Comparison of ENCODE assay signal across 12 cellular contexts in genomic region chr3:58206406-58207011, GRCh38. TPM values are rescaled to one million over a fixed set of nuclear protein-coding genes. Genes with fewer than 3 reads are reported as not detected.
A peak's percentile ranks its signal among the peaks of the same experiment; 100 is the strongest.
DNase-seq lines count a peak whose midpoint lies in the region; ATAC-seq and TF ChIP-seq lines count a peak whose summit lies in the region.
"Had no signal": no experiment of that assay in that cellular context is flagged by ENCODE, and none has a peak within 500 bp of the region (broad histone marks: within the 10 kb centered on the region; RNA-seq: fewer than 3 reads in every experiment).

No MANE protein-coding gene starts in this region.

- POLR2A ChIA-PET in activated B cell treated with CpG ODN at 0.5 μM for 24 hours (lab: Charles Lee): interaction anchor here (1.9 to 11.9 kb wide), 2 partner anchors 9 to 10 kb away, joined by 6 to 286 read pairs; no protein-coding TSS in a partner anchor

- peak; percentile 76 to 85 for ATAC-seq in natural killer cell treated with Interleukin-12 subunit alpha and Interleukin-12 subunit beta and Interleukin-15 and Interleukin-18, amount 100 ng/mL, for 72 hours
- ATAC-seq in natural killer cell (no peak), activated B cell treated with CpG ODN at 0.5 μM for 24 hours (ENCODE audit: low read depth) (no peak), left ventricle myocardium superior (no peak)
- ATAC-seq in stimulated activated naive CD8-positive, alpha-beta T cell treated with anti-CD3 and anti-CD28 coated beads, Interleukin-15, amount 100 ng/mL, for 72 hours: peak; percentile 97

- no peaks in the 10 kb centered on the region for H3K9me3 Mint-ChIP-seq in natural killer cell treated with Interleukin-12 subunit alpha and Interleukin-12 subunit beta and Interleukin-15 and Interleukin-18, amount 100 ng/mL, for 72 hours
- H3K9me3 Mint-ChIP-seq in natural killer cell (no peaks in the 10 kb centered on the region), activated B cell treated with CpG ODN at 0.5 μM for 24 hours (no peaks in the 10 kb centered on the region)
- H3K9me3 Mint-ChIP-seq in stimulated activated naive CD8-positive, alpha-beta T cell treated with anti-CD3 and anti-CD28 coated beads, Interleukin-15, amount 100 ng/mL, for 72 hours: peaks cover 0 to 4% of the 10 kb centered on the region in 2 donors

- no peaks in the 10 kb centered on the region for H3K36me3 ChIP-seq in esophagus squamous epithelium
- H3K36me3 ChIP-seq: colonic mucosa, right atrium auricular region had no signal

- H3K27me3 ChIP-seq in esophagus squamous epithelium: no peaks in the 10 kb centered on the region
- H3K27me3 ChIP-seq: colonic mucosa, right atrium auricular region had no signal

- no peaks in the 10 kb centered on the region for H3K9me3 ChIP-seq in esophagus squamous epithelium
- H3K9me3 ChIP-seq: colonic mucosa, right atrium auricular region had no signal

- H3K4me1 ChIP-seq in esophagus squamous epithelium: peaks cover 13 to 47% (median 16%) of the 10 kb centered on the region in 3 donors
- H3K4me1 ChIP-seq: colonic mucosa, right atrium auricular region had no signal

- 34 to 76% methylated on average over 3 to 5 of the region's 5 CpGs for WGBS in esophagus squamous epithelium, 2 donors

- CTCF ChIA-PET in activated B cell treated with CpG ODN at 0.5 μM for 24 hours (lab: Charles Lee): no interaction called here

- H3K27me3 Mint-ChIP-seq in natural killer cell treated with Interleukin-12 subunit alpha and Interleukin-12 subunit beta and Interleukin-15 and Interleukin-18, amount 100 ng/mL, for 72 hours: peaks cover 14 to 19% of the 10 kb centered on the region in 2 donors
- peaks cover 10 to 16% of the 10 kb centered on the region in 2 donors for H3K27me3 Mint-ChIP-seq in natural killer cell (ENCODE audit: low read depth in 2 of 2)
- no peaks in the 10 kb centered on the region for H3K27me3 Mint-ChIP-seq in activated B cell treated with CpG ODN at 0.5 μM for 24 hours
- peaks cover 35% of the 10 kb centered on the region for H3K27me3 Mint-ChIP-seq in stimulated activated naive CD8-positive, alpha-beta T cell treated with anti-CD3 and anti-CD28 coated beads, Interleukin-15, amount 100 ng/mL, for 72 hours

- H3K4me1 Mint-ChIP-seq in natural killer cell treated with Interleukin-12 subunit alpha and Interleukin-12 subunit beta and Interleukin-15 and Interleukin-18, amount 100 ng/mL, for 72 hours (ENCODE audit: low read depth in 2 of 2): peaks cover 0 to 3% of the 10 kb centered on the region in 2 donors
- H3K4me1 Mint-ChIP-seq in natural killer cell (peaks cover 0 to 3% of the 10 kb centered on the region in 2 donors), activated B cell treated with CpG ODN at 0.5 μM for 24 hours (peaks cover 42% of the 10 kb centered on the region)
- H3K4me1 Mint-ChIP-seq in stimulated activated naive CD8-positive, alpha-beta T cell treated with anti-CD3 and anti-CD28 coated beads, Interleukin-15, amount 100 ng/mL, for 72 hours: peaks cover 17% of the 10 kb centered on the region

- no peak overlapping the region for H3K4me3 Mint-ChIP-seq in natural killer cell treated with Interleukin-12 subunit alpha and Interleukin-12 subunit beta and Interleukin-15 and Interleukin-18, amount 100 ng/mL, for 72 hours
- H3K4me3 Mint-ChIP-seq in natural killer cell: no peak overlapping the region
- H3K4me3 Mint-ChIP-seq in activated B cell treated with CpG ODN at 0.5 μM for 24 hours: no peak overlapping the region
- H3K4me3 Mint-ChIP-seq in stimulated activated naive CD8-positive, alpha-beta T cell treated with anti-CD3 and anti-CD28 coated beads, Interleukin-15, amount 100 ng/mL, for 72 hours: no peak overlapping the region

- TF ChIP-seq CTCF in natural killer cell (IDR thresholded peaks at IDR 0.05) (no peak), activated B cell treated with CpG ODN at 0.5 μM for 24 hours (IDR thresholded peaks at IDR 0.05) (no peak), esophagus squamous epithelium (IDR thresholded peaks at IDR 0.05) (no peak)

- no peaks in the 10 kb centered on the region for H3K36me3 Mint-ChIP-seq in natural killer cell treated with Interleukin-12 subunit alpha and Interleukin-12 subunit beta and Interleukin-15 and Interleukin-18, amount 100 ng/mL, for 72 hours
- H3K36me3 Mint-ChIP-seq in natural killer cell (no peaks in the 10 kb centered on the region), activated B cell treated with CpG ODN at 0.5 μM for 24 hours (ENCODE audit: low read depth) (no peaks in the 10 kb centered on the region)

- DNase-seq in natural killer cell treated with Interleukin-12 subunit alpha and Interleukin-12 subunit beta and Interleukin-15 and Interleukin-18, amount 100 ng/mL, for 72 hours (ENCODE audit: low spot score): no peak
- DNase-seq in natural killer cell (no peak), activated B cell treated with CpG ODN at 0.5 μM for 24 hours (no peak), esophagus squamous epithelium (lab: John Stamatoyannopoulos, UW) (no peak), MV-4-11 (lab: John Stamatoyannopoulos, UW) (no peak), dedifferentiated amniotic fluid mesenchymal stem cell (ENCODE audit: extremely low spot score) (no peak), left ventricle myocardium superior (no peak)
- DNase-seq in stimulated activated naive CD8-positive, alpha-beta T cell treated with anti-CD3 and anti-CD28 coated beads, Interleukin-15, amount 100 ng/mL, for 72 hours: peak; percentile 13 to 60
- DNase-seq: colonic mucosa, NCI-H524 treated with DMSO at 0.1 percent for 48 hours had no signal

- no peak overlapping the region for H3K4me3 ChIP-seq in esophagus squamous epithelium
- H3K4me3 ChIP-seq: colonic mucosa, right atrium auricular region had no signal

- no peak overlapping the region for H3K27ac Mint-ChIP-seq in natural killer cell treated with Interleukin-12 subunit alpha and Interleukin-12 subunit beta and Interleukin-15 and Interleukin-18, amount 100 ng/mL, for 72 hours
- no peak overlapping the region for H3K27ac Mint-ChIP-seq in natural killer cell
- H3K27ac Mint-ChIP-seq in activated B cell treated with CpG ODN at 0.5 μM for 24 hours: peak overlapping the region; percentile 36
- H3K27ac Mint-ChIP-seq in stimulated activated naive CD8-positive, alpha-beta T cell treated with anti-CD3 and anti-CD28 coated beads, Interleukin-15, amount 100 ng/mL, for 72 hours: peak overlapping the region in 1 of 2 donors; percentile 72

- H3K27ac ChIP-seq in esophagus squamous epithelium: peak overlapping the region; percentile 36 to 73 (median 46)
- H3K27ac ChIP-seq: colonic mucosa, right atrium auricular region had no signal

- TF ChIP-seq POLR2A in esophagus squamous epithelium (IDR thresholded peaks at IDR 0.05): no peak

- intact Hi-C loops in natural killer cell (cut with micrococcal nuclease) (no loop called here), activated B cell treated with CpG ODN at 0.5 μM for 24 hours (cut with micrococcal nuclease) (no loop called here), esophagus squamous epithelium (cut with DNase I) (no loop called here), left ventricle myocardium superior (cut with micrococcal nuclease) (no loop called here)

RNA-seq across cellular contexts. Expression of gene DNASE1L3, which starts 4.3 kb away (rescaled TPM):
- not detected for total RNA-seq in natural killer cell treated with Interleukin-12 subunit alpha and Interleukin-12 subunit beta and Interleukin-15 and Interleukin-18, amount 100 ng/mL, for 72 hours
- total RNA-seq in natural killer cell (1 to 10 TPM in 1 of 3 donors, not detected in 2; 1.3 TPM), activated B cell treated with CpG ODN at 0.5 μM for 24 hours (7.2 and 8.1 TPM in 2 replicates), esophagus squamous epithelium (10 to 100 TPM in 3 of 4 donors, 1 to 10 TPM in 1; 8.3 to 15.3 (median 11.9) TPM), left ventricle myocardium superior (1.9 TPM)
- total RNA-seq: kidney epithelial cell had no signal

RNA-seq across cellular contexts. Expression of gene ABHD6, which starts 31.1 kb away (rescaled TPM):
- total RNA-seq in natural killer cell treated with Interleukin-12 subunit alpha and Interleukin-12 subunit beta and Interleukin-15 and Interleukin-18, amount 100 ng/mL, for 72 hours: 1 to 10 TPM; 2.5 to 3.3 TPM
- total RNA-seq in natural killer cell (10 to 100 TPM in 1 of 3 donors, 1 to 10 TPM in 2; 5.0 to 10.6 (median 9.3) TPM), activated B cell treated with CpG ODN at 0.5 μM for 24 hours (37.1 and 48.7 TPM in 2 replicates), esophagus squamous epithelium (10 to 100 TPM in 1 of 4 donors, 1 to 10 TPM in 3; 5.8 to 16.5 (median 8.9) TPM), left ventricle myocardium superior (9.1 TPM)

Comparison
In these comparisons a context has a peak if more than half of its experiments do, and no peak if none do; other contexts are left out.
1. ATAC-seq: peak in natural killer cell treated with Interleukin-12 subunit alpha and Interleukin-12 subunit beta and Interleukin-15 and Interleukin-18, amount 100 ng/mL, for 72 hours (2 of 2) and stimulated activated naive CD8-positive, alpha-beta T cell treated with anti-CD3 and anti-CD28 coated beads, Interleukin-15, amount 100 ng/mL, for 72 hours (single experiment); none in natural killer cell (0 of 3), activated B cell treated with CpG ODN at 0.5 μM for 24 hours (single experiment) and left ventricle myocardium superior (single experiment).
2. DNase-seq: peak in stimulated activated naive CD8-positive, alpha-beta T cell treated with anti-CD3 and anti-CD28 coated beads, Interleukin-15, amount 100 ng/mL, for 72 hours (2 of 2); none in natural killer cell treated with Interleukin-12 subunit alpha and Interleukin-12 subunit beta and Interleukin-15 and Interleukin-18, amount 100 ng/mL, for 72 hours (single experiment), natural killer cell (single experiment), activated B cell treated with CpG ODN at 0.5 μM for 24 hours (single experiment), esophagus squamous epithelium (single experiment), MV-4-11 (single experiment), dedifferentiated amniotic fluid mesenchymal stem cell (single experiment) and left ventricle myocardium superior (single experiment).